Comparison of ENCODE assay signal across 11 cellular contexts in the genomic region with DNA sequence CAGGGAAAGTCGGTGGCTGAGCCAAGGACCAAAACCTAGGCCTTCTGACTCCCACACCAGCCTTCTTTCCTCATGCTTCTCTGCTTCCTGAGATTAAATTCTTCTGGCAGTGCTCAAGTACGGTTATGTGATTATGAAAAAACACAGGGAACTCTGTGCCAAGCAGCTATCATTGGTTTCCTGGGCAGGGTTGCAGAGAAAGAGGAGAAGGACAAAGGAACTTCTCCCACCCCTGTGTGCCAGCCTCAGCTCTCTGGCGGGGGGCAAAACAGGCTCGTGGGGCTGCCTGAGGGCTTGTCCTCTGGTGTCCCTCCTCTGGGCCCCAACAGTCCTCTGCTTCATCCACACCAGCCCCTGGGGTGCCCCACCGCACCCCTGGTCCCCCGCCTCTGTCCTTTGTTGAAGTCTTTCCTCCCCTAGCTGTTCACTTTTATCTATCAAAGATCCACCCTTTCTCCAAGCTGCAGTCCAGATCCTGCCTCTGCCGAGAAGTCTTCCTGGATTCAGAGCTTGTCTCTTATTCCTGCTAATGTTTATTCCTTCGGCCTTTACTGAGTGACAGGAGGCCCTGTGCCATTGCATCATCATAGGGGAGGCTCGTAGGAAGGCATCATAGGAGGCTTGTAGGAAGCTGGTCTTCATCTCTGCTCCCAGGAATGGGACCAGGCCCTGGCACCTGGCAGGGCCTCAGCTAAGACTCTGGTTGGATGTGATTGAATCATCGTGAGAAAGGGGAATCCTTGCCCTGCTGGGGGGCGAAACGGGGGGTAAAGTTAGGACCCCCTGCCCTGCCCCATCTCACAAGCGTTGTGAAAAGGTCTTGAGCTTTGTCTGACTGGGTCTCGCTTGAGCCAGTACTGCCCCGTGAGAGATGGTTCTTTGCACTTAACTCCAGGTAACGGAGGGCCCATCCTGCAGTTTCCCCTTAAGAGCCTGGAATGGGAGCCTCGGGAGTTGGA. TPM values are rescaled to one million over a fixed set of nuclear protein-coding genes. Genes with fewer than 3 reads are reported as not detected.
A peak's percentile ranks its signal among the peaks of the same experiment; 100 is the strongest.
DNase-seq lines count a peak whose midpoint lies in the region; ATAC-seq and TF ChIP-seq lines count a peak whose summit lies in the region.
"Had no signal": no experiment of that assay in that cellular context is flagged by ENCODE, and none has a peak within 500 bp of the region (broad histone marks: within the 10 kb centered on the region; RNA-seq: fewer than 3 reads in every experiment).

No MANE protein-coding gene starts in this region.

- ATAC-seq in body of pancreas (peak; percentile 33), right cardiac atrium (peak; percentile 70 to 75), foreskin keratinocyte (no peak)

- H3K27ac ChIP-seq in body of pancreas, result peak overlapping the region; percentile 78 to 99 (median 98)
- peak overlapping the region; percentile 92 for H3K27ac ChIP-seq in right cardiac atrium (ENCODE audit: low read length)
- H3K27ac ChIP-seq in foreskin keratinocyte, result no peak overlapping the region

- DNase-seq in ELR (ENCODE audit: low read depth) (peak; percentile 28), body of pancreas (peak in 2 of 4 donors; percentile 28 to 46), right cardiac atrium (peak in 1 of 3 donors; percentile 70), retinal pigment epithelial cell (ENCODE audit: low read depth) (peak; percentile 75), RKO (ENCODE audit: low spot score) (no peak), H7 (no peak), foreskin keratinocyte (no peak), inferior parietal cortex (ENCODE audit: extremely low spot score) (no peak)
- DNase-seq: activated B cell treated with CpG ODN at 0.5 μM for 24 hours; activated naive CD4-positive, alpha-beta T cell; transverse colon had no signal

- H3K9me3 ChIP-seq in body of pancreas (no peaks in the 10 kb centered on the region), right cardiac atrium (ENCODE audit: control insufficient read depth, low read length) (no peaks in the 10 kb centered on the region)
- H3K9me3 ChIP-seq: transverse colon had no signal

- H3K27me3 ChIP-seq in body of pancreas (no peaks in the 10 kb centered on the region), right cardiac atrium (ENCODE audit: control insufficient read depth, insufficient read depth) (no peaks in the 10 kb centered on the region), H7 (ENCODE audit: control insufficient read depth, insufficient read depth, low read length) (no peaks in the 10 kb centered on the region; the same call in 1 of the 2 replicates), foreskin keratinocyte (no peaks in the 10 kb centered on the region)
- H3K27me3 ChIP-seq: transverse colon had no signal

- H3K4me3 ChIP-seq in body of pancreas (no peak overlapping the region), right cardiac atrium (ENCODE audit: low read length) (no peak overlapping the region), retinal pigment epithelial cell (ENCODE audit: low read length) (no peak overlapping the region), H7 (ENCODE audit: insufficient read depth, low read depth, low read length) (no peak overlapping the region)
- H3K4me3 ChIP-seq: transverse colon had no signal

- H3K36me3 ChIP-seq in body of pancreas (replicated peaks in 1 of 2; ENCODE audit: insufficient read depth in 1 of 2, low read depth in 2 of 2), result no peaks in the 10 kb centered on the region
- no peaks in the 10 kb centered on the region for H3K36me3 ChIP-seq in H7 (replicated peaks; ENCODE audit: control insufficient read depth, insufficient read depth, low read length)
- H3K36me3 ChIP-seq: transverse colon had no signal

- peaks cover 91% of the 10 kb centered on the region for H3K4me1 ChIP-seq in body of pancreas
- H3K4me1 ChIP-seq in right cardiac atrium (ENCODE audit: control insufficient read depth, insufficient read depth, low read length), result peaks cover 16% of the 10 kb centered on the region
- peaks cover 16% of the 10 kb centered on the region for H3K4me1 ChIP-seq in foreskin keratinocyte

- TF ChIP-seq CTCF in body of pancreas (IDR thresholded peaks at IDR 0.05) (no peak), retinal pigment epithelial cell (conservative IDR thresholded peaks at IDR 0.05; ENCODE audit: low read depth, low read length) (no peak), foreskin keratinocyte (conservative IDR thresholded peaks at IDR 0.05) (no peak)

- intact Hi-C loops in body of pancreas (cut with DNase I) (no loop called here), right cardiac atrium (cut with DNase I) (loop anchor here in 1 of 4 donors (10.0 kb wide), 1 partner anchor 46 kb away; no protein-coding TSS in a partner anchor)

- 45 to 52% methylated on average over 14 to 17 of the region's 17 CpGs for WGBS in body of pancreas, 2 donors
- 66% methylated on average over 17 of the region's 17 CpGs for WGBS in right cardiac atrium

- TF ChIP-seq POLR2A in body of pancreas (IDR thresholded peaks at IDR 0.05), result peak in 1 of 3 donors; percentile 16

RNA-seq across cellular contexts. Expression of gene FTH1, which starts 11.5 kb away (rescaled TPM):
- total RNA-seq in body of pancreas (1,000 to 10,000 TPM; 1,333 to 1,363 TPM), right cardiac atrium (1,000 to 10,000 TPM; 2,632 to 3,447 (median 3,097) TPM), foreskin keratinocyte (845 and 1,177 TPM in 2 replicates)
- polyA plus RNA-seq in right cardiac atrium (3,090 TPM), foreskin keratinocyte (2,804 and 3,960 TPM in 2 replicates)
- 443 and 463 TPM in 2 replicates for total RNA-seq in H7 (2014; rRNA removed; shearing (Covaris generic))

RNA-seq across cellular contexts. Expression of gene BEST1, which starts 28.8 kb away (rescaled TPM):
- total RNA-seq in body of pancreas (1 to 10 TPM; 1.6 to 2.6 TPM), right cardiac atrium (1 to 10 TPM; 2.9 to 4.6 (median 3.2) TPM), foreskin keratinocyte (0.07 and 0.10 TPM in 2 replicates)
- polyA plus RNA-seq in right cardiac atrium (4.6 TPM), foreskin keratinocyte (0.25 TPM in 2 replicates)
- 0.30 and 0.45 TPM in 2 replicates for total RNA-seq in H7 (2014; rRNA removed; shearing (Covaris generic))

Comparison
In these comparisons a context has a peak if more than half of its experiments do, and no peak if none do; other contexts are left out.
1. DNase-seq: peak in ELR (single experiment) and retinal pigment epithelial cell (single experiment); none in RKO (single experiment), H7 (single experiment), foreskin keratinocyte (0 of 2) and inferior parietal cortex (single experiment).